ENCODE assay signal across 11 cellular contexts in the genomic region with DNA sequence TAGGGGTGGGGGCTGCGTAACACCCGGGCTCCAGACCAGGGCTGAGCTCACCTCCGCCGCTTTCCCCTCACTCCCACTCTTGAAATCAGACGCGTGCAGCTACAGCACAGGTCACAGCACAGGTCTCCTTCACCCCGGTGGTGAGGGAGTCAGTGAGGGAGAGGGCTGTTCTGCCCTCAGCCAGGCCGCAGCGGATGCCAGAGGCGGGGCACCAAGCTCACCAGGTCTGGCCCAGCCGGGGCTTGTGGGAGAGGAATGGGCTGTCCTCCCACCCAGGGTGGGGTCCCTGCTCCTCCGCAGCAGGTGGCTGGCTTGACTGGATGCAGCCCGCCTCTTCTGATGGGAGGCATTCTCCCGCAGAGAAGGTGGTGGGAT.
"Had no signal": no experiment of that assay in that cellular context is flagged by ENCODE, and none has a peak within 500 bp of the region (broad histone marks: within the 10 kb centered on the region; RNA-seq: fewer than 3 reads in every experiment).

No MANE protein-coding gene starts in this region.

- H3K27ac ChIP-seq: prostate gland, right lobe of liver, stomach had no signal

- H3K27ac Mint-ChIP-seq: WTC11 had no signal

- H3K9me3 Mint-ChIP-seq: activated naive CD8-positive, alpha-beta T cell treated with anti-CD3 and anti-CD28 coated beads, Interleukin-2, amount 50 U/mL, for 24 hours had no signal

- H3K4me3 Mint-ChIP-seq: activated naive CD8-positive, alpha-beta T cell treated with anti-CD3 and anti-CD28 coated beads, Interleukin-2, amount 50 U/mL, for 24 hours; WTC11 had no signal

- DNase-seq: activated CD4-positive, alpha-beta T cell treated with anti-CD3 and anti-CD28 coated beads for 48 hours; activated naive CD4-positive, alpha-beta T cell treated with Interleukin-2 at 50 U/mL for 16 hours; activated naive CD8-positive, alpha-beta T cell treated with anti-CD3 and anti-CD28 coated beads, Interleukin-2, amount 50 U/mL, for 24 hours; esophagus squamous epithelium; glutamatergic neuron; kidney glomerular epithelial cell; stomach; T-helper 2 cell had no signal

- H3K4me1 Mint-ChIP-seq: WTC11 had no signal

- ATAC-seq: activated naive CD8-positive, alpha-beta T cell treated with anti-CD3 and anti-CD28 coated beads, Interleukin-2, amount 50 U/mL, for 24 hours; WTC11 had no signal
